Comparison of ENCODE assay signal across 10 cellular contexts in genomic region chr4:7066493-7066892, GRCh38. TPM values are rescaled to one million over a fixed set of nuclear protein-coding genes. Genes with fewer than 3 reads are reported as not detected.
DNase-seq lines count a peak whose midpoint lies in the region; ATAC-seq and TF ChIP-seq lines count a peak whose summit lies in the region.
"Had no signal": no experiment of that assay in that cellular context is flagged by ENCODE, and none has a peak within 500 bp of the region (broad histone marks: within the 10 kb centered on the region; RNA-seq: fewer than 3 reads in every experiment).

No MANE protein-coding gene starts in this region.

- H3K9ac ChIP-seq in adipocyte (ENCODE audit: low read length), result peak overlapping the region; percentile 94
- H3K9ac ChIP-seq in mesenchymal stem cell (ENCODE audit: low read length), result peak overlapping the region; percentile 94

- no peak overlapping the region for H2BK5ac ChIP-seq in mesenchymal stem cell (ENCODE audit: low read depth, low read length, poor library complexity, severe bottlenecking)

- no peak overlapping the region for H2AFZ ChIP-seq in mesenchymal stem cell (ENCODE audit: low read depth, low read length)

- intact Hi-C loops in right cardiac atrium (cut with DNase I), result loop anchor here in 2 of 4 donors (5.0 to 10.0 kb wide), 2 partner anchors 72 to 154 kb away; no protein-coding TSS in a partner anchor
- intact Hi-C loops in upper lobe of right lung (cut with DNase I), result no loop called here
- intact Hi-C loops in mucosa of descending colon (cut with DNase I, micrococcal nuclease), result no loop called here

- H3K4ac ChIP-seq in mesenchymal stem cell (ENCODE audit: low read depth in 1 of 2, low read length in 2 of 2), result no peak overlapping the region

- no peak overlapping the region for H3K23ac ChIP-seq in mesenchymal stem cell (ENCODE audit: low read length in 2 of 2)

- H3K4me3 ChIP-seq in right cardiac atrium (ENCODE audit: low read length) (peak overlapping the region; percentile 80), right atrium auricular region (peak overlapping the region in 1 of 2 donors; percentile 100), adipocyte (ENCODE audit: low read length) (peak overlapping the region; percentile 96), mesenchymal stem cell (ENCODE audit: insufficient read depth in 1 of 2, low read depth in 1 of 2, low read length in 2 of 2) (peak overlapping the region in 1 of 2 experiments; percentile 92), upper lobe of right lung (peak overlapping the region; percentile 82), mucosa of descending colon (no peak overlapping the region)

- no peak overlapping the region for H4K91ac ChIP-seq in mesenchymal stem cell (ENCODE audit: low read length)

- H4K8ac ChIP-seq in mesenchymal stem cell (ENCODE audit: low read length), result no peak overlapping the region

- H2BK15ac ChIP-seq in mesenchymal stem cell (ENCODE audit: low read depth, poor library complexity, severe bottlenecking), result no peak overlapping the region

- TF ChIP-seq CTCF in right atrium auricular region (IDR thresholded peaks at IDR 0.05) (no peak), upper lobe of right lung (IDR thresholded peaks at IDR 0.05) (no peak), mucosa of descending colon (IDR thresholded peaks at IDR 0.05) (no peak)

- H3K9me3 ChIP-seq in right cardiac atrium (ENCODE audit: control insufficient read depth, low read length) (no peaks in the 10 kb centered on the region), right atrium auricular region (no peaks in the 10 kb centered on the region), adipocyte (ENCODE audit: control insufficient read depth, low read length) (no peaks in the 10 kb centered on the region), mesenchymal stem cell (ENCODE audit: control insufficient read depth, low read length) (no peaks in the 10 kb centered on the region), upper lobe of right lung (no peaks in the 10 kb centered on the region), mucosa of descending colon (no peaks in the 10 kb centered on the region)

- H3K4me1 ChIP-seq in right cardiac atrium (ENCODE audit: control insufficient read depth, insufficient read depth, low read length) (peaks cover 5% of the 10 kb centered on the region), right atrium auricular region (peaks cover 0 to 32% of the 10 kb centered on the region in 2 donors), adipocyte (ENCODE audit: control insufficient read depth, insufficient read depth, low read length) (peaks cover 20% of the 10 kb centered on the region), mesenchymal stem cell (ENCODE audit: control insufficient read depth, insufficient read depth, low read depth, low read length) (peaks cover 8% of the 10 kb centered on the region), upper lobe of right lung (peaks cover 28% of the 10 kb centered on the region), mucosa of descending colon (ENCODE audit: low read depth) (peaks cover 18% of the 10 kb centered on the region)

- ATAC-seq in right cardiac atrium (no peak), upper lobe of right lung (no peak), mucosa of descending colon (no peak), HG03108 (IDR thresholded peaks at IDR 0.05; ENCODE audit: unreplicated experiment) (no peak), GM21390 (IDR thresholded peaks at IDR 0.05; ENCODE audit: unreplicated experiment) (no peak)

- DNase-seq in right cardiac atrium (no peak), right atrium auricular region (ENCODE audit: low spot score) (no peak), adipocyte (ENCODE audit: low read depth) (no peak), mesenchymal stem cell (no peak), upper lobe of right lung (peak; percentile 31), mucosa of descending colon (no peak)
- DNase-seq: GDM1, NCI-H446 treated with DMSO at 0.1 percent for 48 hours had no signal

- H3K27me3 ChIP-seq in right cardiac atrium (ENCODE audit: control insufficient read depth, insufficient read depth) (no peaks in the 10 kb centered on the region), right atrium auricular region (no peaks in the 10 kb centered on the region), adipocyte (replicated peaks; ENCODE audit: control insufficient read depth, insufficient read depth, low read length) (no peaks in the 10 kb centered on the region), mesenchymal stem cell (ENCODE audit: control insufficient read depth in 1 of 2, insufficient read depth in 1 of 2, low read length in 2 of 2) (peaks cover 3 to 6% of the 10 kb centered on the region in 2 experiments), upper lobe of right lung (no peaks in the 10 kb centered on the region)

- H3K36me3 ChIP-seq in right atrium auricular region (peaks cover 33% of the 10 kb centered on the region), adipocyte (ENCODE audit: control insufficient read depth, insufficient read depth, low read length, severe bottlenecking) (peaks cover 32% of the 10 kb centered on the region), mesenchymal stem cell (ENCODE audit: control insufficient read depth in 1 of 2, insufficient read depth in 2 of 2, low read depth in 1 of 2, low read length in 2 of 2) (peaks cover 27 to 32% of the 10 kb centered on the region in 2 experiments), upper lobe of right lung (peaks cover 36% of the 10 kb centered on the region), mucosa of descending colon (ENCODE audit: low read depth) (peaks cover 3% of the 10 kb centered on the region)

- no peak overlapping the region for H2BK12ac ChIP-seq in mesenchymal stem cell (ENCODE audit: low read length in 2 of 2)

- no peak overlapping the region for H3K27ac ChIP-seq in right cardiac atrium (ENCODE audit: low read length)
- H3K27ac ChIP-seq in right atrium auricular region, result no peak overlapping the region
- no peak overlapping the region for H3K27ac ChIP-seq in mesenchymal stem cell (ENCODE audit: low read length, poor library complexity, severe bottlenecking)
- no peak overlapping the region for H3K27ac ChIP-seq in upper lobe of right lung

- no peak overlapping the region for H2AK5ac ChIP-seq in mesenchymal stem cell (ENCODE audit: low read length, severe bottlenecking)

- no peak overlapping the region for H2BK120ac ChIP-seq in mesenchymal stem cell (ENCODE audit: low read depth, low read length)

- peak overlapping the region; percentile 90 for H3K4me2 ChIP-seq in mesenchymal stem cell (ENCODE audit: low read length, poor library complexity, severe bottlenecking)

- H3K14ac ChIP-seq in mesenchymal stem cell (ENCODE audit: low read length in 2 of 2), result no peak overlapping the region

- WGBS in right cardiac atrium, result 86% methylated on average over 4 of the region's 4 CpGs
- 91% methylated on average over 3 of the region's 4 CpGs for WGBS in mesenchymal stem cell

- no peak overlapping the region for H3K18ac ChIP-seq in mesenchymal stem cell (ENCODE audit: low read depth in 1 of 2, low read length in 2 of 2)

- peaks cover 28% of the 10 kb centered on the region for H3K79me1 ChIP-seq in mesenchymal stem cell (replicated peaks; ENCODE audit: low read length, poor library complexity, severe bottlenecking)

RNA-seq across cellular contexts. Expression of gene GRPEL1, which starts 1.4 kb away (rescaled TPM):
- total RNA-seq in right cardiac atrium (10 to 100 TPM; 28.2 to 36.8 (median 32.5) TPM), right atrium auricular region (10 to 100 TPM; 17.8 to 18.4 TPM), upper lobe of right lung (27.8 TPM), mucosa of descending colon (10 to 100 TPM; 27.5 to 31.5 (median 28.4) TPM)
- 30.9 TPM for polyA plus RNA-seq in right cardiac atrium
- polyA plus RNA-seq in mesenchymal stem cell (2013, experiment 1 of 2), result 21.0 TPM
- polyA plus RNA-seq in mesenchymal stem cell (2013, experiment 2 of 2), result 23.6 TPM

RNA-seq across cellular contexts. Expression of gene TADA2B, which starts 23.3 kb away (rescaled TPM):
- total RNA-seq in right cardiac atrium (10 to 100 TPM; 29.4 to 35.6 (median 31.7) TPM), right atrium auricular region (10 to 100 TPM; 20.8 to 27.0 TPM), upper lobe of right lung (23.2 TPM), mucosa of descending colon (10 to 100 TPM; 22.2 to 32.7 (median 27.6) TPM)
- polyA plus RNA-seq in right cardiac atrium, result 19.7 TPM
- 13.5 TPM for polyA plus RNA-seq in mesenchymal stem cell (2013, experiment 1 of 2)
- polyA plus RNA-seq in mesenchymal stem cell (2013, experiment 2 of 2), result 14.1 TPM
